ENCODE assay signal across 9 cellular contexts in genomic region chr16:3612510-3613466, GRCh38. TPM values are rescaled to one million over a fixed set of nuclear protein-coding genes. Genes with fewer than 3 reads are reported as not detected.
DNase-seq lines count a peak whose midpoint lies in the region; ATAC-seq, FAIRE-seq and TF ChIP-seq lines count a peak whose summit lies in the region.
"Had no signal": no experiment of that assay in that cellular context is flagged by ENCODE, and none has a peak within 500 bp of the region (broad histone marks: within the 10 kb centered on the region; RNA-seq: fewer than 3 reads in every experiment).

No MANE protein-coding gene starts in this region.

- peak overlapping the region; percentile 99 for H3K4me3 Mint-ChIP-seq in astrocyte (ENCODE audit: unreplicated experiment)

- peak overlapping the region; percentile 88 for H3K4me2 ChIP-seq in astrocyte (ENCODE audit: low read length)
- peak overlapping the region; percentile 16 for H3K4me2 ChIP-seq in mesendoderm (ENCODE audit: low read length)

- H2BK15ac ChIP-seq in mesendoderm (replicated peaks; ENCODE audit: low read depth), result no peak overlapping the region

- no peak overlapping the region for H3K4ac ChIP-seq in mesendoderm (ENCODE audit: low read depth, low read length)

- POLR2A ChIA-PET in HEK293 (lab: Yijun Ruan, JAX), result interaction anchor here (1.0 kb wide), 1 partner anchor 202 kb away, joined by 6 read pairs; no protein-coding TSS in a partner anchor

- H4K20me1 ChIP-seq in astrocyte (ENCODE audit: insufficient read depth, low read length), result peaks cover 9% of the 10 kb centered on the region

- peak overlapping the region; percentile 95 for H3K9ac ChIP-seq in astrocyte (ENCODE audit: low read length)
- H3K9ac ChIP-seq in mesendoderm (ENCODE audit: low read length), result peak overlapping the region; percentile 18

- H3K79me2 ChIP-seq in astrocyte (ENCODE audit: insufficient read depth, low read length) (peaks cover 49% of the 10 kb centered on the region), mesendoderm (ENCODE audit: control insufficient read depth, insufficient read depth, low read length) (peaks cover 24% of the 10 kb centered on the region)

- H3K27ac ChIP-seq in 22Rv1 (peak overlapping the region; percentile 78), HEK293 (ENCODE audit: extremely low read depth, low read depth, low read length) (no peak overlapping the region), astrocyte (ENCODE audit: low read depth, low read length) (no peak overlapping the region), mesendoderm (ENCODE audit: low read depth, low read length) (no peak overlapping the region)

- H2AK5ac ChIP-seq in mesendoderm (ENCODE audit: low read length), result no peak overlapping the region

- H3K4me3 ChIP-seq in HEK293 (ENCODE audit: low read depth, low read length) (peak overlapping the region; percentile 83), astrocyte (ENCODE audit: insufficient read depth, low read depth, low read length) (peak overlapping the region; percentile 95), mesendoderm (ENCODE audit: low read length) (no peak overlapping the region)

- H3K27me3 Mint-ChIP-seq in astrocyte (ENCODE audit: low read depth, unreplicated experiment), result no peaks in the 10 kb centered on the region

- ATAC-seq in GM18519 (IDR thresholded peaks at IDR 0.05; ENCODE audit: low FRiP score, unreplicated experiment) (no peak), GM18511 (IDR thresholded peaks at IDR 0.05; ENCODE audit: unreplicated experiment) (no peak), HG03039 (IDR thresholded peaks at IDR 0.05; ENCODE audit: unreplicated experiment) (no peak)

- no peak overlapping the region for H2BK120ac ChIP-seq in mesendoderm (ENCODE audit: low read depth, low read length)

- H3K9me3 Mint-ChIP-seq in astrocyte (ENCODE audit: unreplicated experiment), result no peaks in the 10 kb centered on the region

- no peak overlapping the region for H2AFZ ChIP-seq in astrocyte (ENCODE audit: low read depth, low read length)

- no CpG with 5 or more reads among the region's 34 CpGs for WGBS in mesendoderm (ENCODE audit: extremely low coverage, insufficient coverage, low lambda C conversion rate)

- H3K9me3 ChIP-seq in HEK293 (ENCODE audit: control insufficient read depth, insufficient read depth, low read depth, low read length) (no peaks in the 10 kb centered on the region), astrocyte (ENCODE audit: insufficient read depth, low read depth, low read length) (no peaks in the 10 kb centered on the region)

- H3K27ac Mint-ChIP-seq in astrocyte (ENCODE audit: unreplicated experiment), result no peak overlapping the region

- peaks cover 9% of the 10 kb centered on the region for H3K79me1 ChIP-seq in mesendoderm (ENCODE audit: low read length)

- H3K56ac ChIP-seq in mesendoderm (ENCODE audit: low read length), result peak overlapping the region; percentile 98

- H3K18ac ChIP-seq in mesendoderm (ENCODE audit: low read length), result no peak overlapping the region

- no peak for DNase-seq in astrocyte (ENCODE audit: low read depth)
- DNase-seq in mesendoderm, result no peak
- no peak for DNase-seq in GOT3 (lab: John Stamatoyannopoulos, UW)

- CTCF ChIA-PET in HEK293 (lab: Yijun Ruan, JAX), result interaction anchor here (0.6 to 0.7 kb wide), 2 partner anchors 69 to 76 kb away, joined by 3 to 4 read pairs; no protein-coding TSS in a partner anchor

- no peaks in the 10 kb centered on the region for H3K36me3 Mint-ChIP-seq in astrocyte (ENCODE audit: low read depth, unreplicated experiment)

- H3K4me1 Mint-ChIP-seq in astrocyte (ENCODE audit: low read depth, unreplicated experiment), result peaks cover 19% of the 10 kb centered on the region

- no peak for FAIRE-seq in astrocyte (lab: Jason Lieb, UNC)
- FAIRE-seq: GM18507 had no signal

- H3K27me3 ChIP-seq in astrocyte (ENCODE audit: insufficient read depth, low read length) (no peaks in the 10 kb centered on the region), mesendoderm (ENCODE audit: insufficient read depth, low read length, poor library complexity) (no peaks in the 10 kb centered on the region)

- H3K4me1 ChIP-seq in HEK293 (ENCODE audit: control insufficient read depth, insufficient read depth, low read length) (no peaks in the 10 kb centered on the region), astrocyte (ENCODE audit: insufficient read depth, low read length) (peaks cover 8% of the 10 kb centered on the region), mesendoderm (ENCODE audit: control insufficient read depth, low read depth, low read length) (no peaks in the 10 kb centered on the region)

- H3K23ac ChIP-seq in mesendoderm (ENCODE audit: low read length), result no peak overlapping the region

- H4K5ac ChIP-seq in mesendoderm (ENCODE audit: low read length), result no peak overlapping the region

- no peak overlapping the region for H4K8ac ChIP-seq in mesendoderm (ENCODE audit: low read depth, low read length)

- H3K36me3 ChIP-seq in HEK293 (ENCODE audit: control insufficient read depth in 2 of 2, insufficient read depth in 1 of 2, low read length in 2 of 2) (peaks cover 0 to 8% of the 10 kb centered on the region in 2 experiments; a peak in 1 of 3 replicates), astrocyte (ENCODE audit: insufficient read depth, low read length) (no peaks in the 10 kb centered on the region), mesendoderm (ENCODE audit: control insufficient read depth, insufficient read depth, low read length) (no peaks in the 10 kb centered on the region)

- H2BK5ac ChIP-seq in mesendoderm (ENCODE audit: low read length), result no peak overlapping the region

- no peak for TF ChIP-seq CTCF in 22Rv1 (IDR thresholded peaks at IDR 0.05)
- no peak for TF ChIP-seq CTCF in HEK293 (tag by site-specific recombination; IDR thresholded peaks at IDR 0.05)
- TF ChIP-seq CTCF in astrocyte (IDR thresholded peaks at IDR 0.05; ENCODE audit: insufficient read depth, low read depth, low read length), result no peak

TF ChIP-seq in HEK293, 187 proteins besides CTCF, POLR2A, EP300 and RAD21 (continues in another document):
- TF ChIP-seq ZNF600 (tag by site-specific recombination; IDR thresholded peaks at IDR 0.05) (peak; percentile 54; the same call in 1 of the 2 replicates), ZNF518A (tag by site-specific recombination; conservative IDR thresholded peaks at IDR 0.05; ENCODE audit: low read depth) (no peak), FEZF1 (tag by site-specific recombination; IDR thresholded peaks at IDR 0.05) (no peak), ZNF10 (tag by site-specific recombination; IDR thresholded peaks at IDR 0.05) (peak; percentile 57; the same call in 1 of the 2 replicates), SETDB1 (IDR thresholded peaks at IDR 0.05; ENCODE audit: insufficient read length, low read length) (no peak)

RNA-seq across cellular contexts. Expression of gene SLX4, which starts 1.4 kb away (rescaled TPM):
- total RNA-seq in astrocyte, result 7.8 and 7.9 TPM in 2 replicates
- polyA plus RNA-seq in mesendoderm (2013, experiment 1 of 2), result 4.6 TPM
- polyA plus RNA-seq in mesendoderm (2013, experiment 2 of 2), result 4.7 TPM

RNA-seq across cellular contexts. Expression of gene NLRC3, which starts 35.6 kb away (rescaled TPM):
- total RNA-seq in astrocyte, result 0.17 and 0.23 TPM in 2 replicates
- 0.25 TPM for polyA plus RNA-seq in mesendoderm (2013, experiment 1 of 2)
- polyA plus RNA-seq in mesendoderm (2013, experiment 2 of 2), result 0.20 TPM

RNA-seq across cellular contexts. Expression of gene DNASE1, which starts 41.7 kb away (rescaled TPM):
- 16.2 and 16.9 TPM in 2 replicates for total RNA-seq in astrocyte
- 3.8 TPM for polyA plus RNA-seq in mesendoderm (2013, experiment 1 of 2)
- polyA plus RNA-seq in mesendoderm (2013, experiment 2 of 2), result 3.6 TPM
